Comparison of ENCODE assay signal across 8 cellular contexts in genomic region chrX:21985332-21985777, GRCh38. TPM values are rescaled to one million over a fixed set of nuclear protein-coding genes. Genes with fewer than 3 reads are reported as not detected.
A peak's percentile ranks its signal among the peaks of the same experiment; 100 is the strongest.
DNase-seq lines count a peak whose midpoint lies in the region; ATAC-seq, FAIRE-seq and TF ChIP-seq lines count a peak whose summit lies in the region.

No MANE protein-coding gene starts in this region.

- no peak overlapping the region for H3K4me3 Mint-ChIP-seq in activated CD8-positive, alpha-beta T cell treated with anti-CD3 and anti-CD28 coated beads, Interleukin-2, amount 10 ng/mL, durations not matched to agents 7 days and 5 days
- no peak overlapping the region for H3K4me3 Mint-ChIP-seq in effector memory CD8-positive, alpha-beta T cell
- no peak overlapping the region for H3K4me3 Mint-ChIP-seq in mesothelial cell of epicardium

- H3K27me3 ChIP-seq in HL-60 (ENCODE audit: insufficient read depth, poor library complexity, severe bottlenecking): no peaks in the 10 kb centered on the region

- TF ChIP-seq CTCF in D721Med (IDR thresholded peaks at IDR 0.05; ENCODE audit: insufficient read depth, missing control alignments) (peak; percentile 80), HL-60 (IDR thresholded peaks at IDR 0.05; ENCODE audit: insufficient read depth, low read length) (peak; percentile 78), mesothelial cell of epicardium (IDR thresholded peaks at IDR 0.05; ENCODE audit: unreplicated experiment) (peak; percentile 94)

- H3K27ac Mint-ChIP-seq in activated CD8-positive, alpha-beta T cell treated with anti-CD3 and anti-CD28 coated beads, Interleukin-2, amount 10 ng/mL, durations not matched to agents 7 days and 5 days: no peak overlapping the region
- H3K27ac Mint-ChIP-seq in effector memory CD8-positive, alpha-beta T cell: no peak overlapping the region
- H3K27ac Mint-ChIP-seq in mesothelial cell of epicardium: peak overlapping the region; percentile 7

- H3K27ac ChIP-seq in HL-60 (replicated peaks): no peak overlapping the region

- FAIRE-seq in D721Med (lab: Jason Lieb, UNC): peak; percentile 96

- ATAC-seq in GM21381 (IDR thresholded peaks at IDR 0.05; ENCODE audit: unreplicated experiment): peak; percentile 75
- peak; percentile 87 for ATAC-seq in activated CD8-positive, alpha-beta T cell treated with anti-CD3 and anti-CD28 coated beads, Interleukin-2, amount 10 ng/mL, durations not matched to agents 7 days and 5 days
- peak; percentile 100 for ATAC-seq in effector memory CD8-positive, alpha-beta T cell (replicated peaks)

- no peaks in the 10 kb centered on the region for H3K9me3 Mint-ChIP-seq in activated CD8-positive, alpha-beta T cell treated with anti-CD3 and anti-CD28 coated beads, Interleukin-2, amount 10 ng/mL, durations not matched to agents 7 days and 5 days (ENCODE audit: insufficient read depth)
- H3K9me3 Mint-ChIP-seq in effector memory CD8-positive, alpha-beta T cell: no peaks in the 10 kb centered on the region
- peaks cover 2% of the 10 kb centered on the region for H3K9me3 Mint-ChIP-seq in mesothelial cell of epicardium

- no peaks in the 10 kb centered on the region for H3K27me3 Mint-ChIP-seq in activated CD8-positive, alpha-beta T cell treated with anti-CD3 and anti-CD28 coated beads, Interleukin-2, amount 10 ng/mL, durations not matched to agents 7 days and 5 days (ENCODE audit: low read depth)
- H3K27me3 Mint-ChIP-seq in effector memory CD8-positive, alpha-beta T cell: no peaks in the 10 kb centered on the region
- no peaks in the 10 kb centered on the region for H3K27me3 Mint-ChIP-seq in mesothelial cell of epicardium (ENCODE audit: low read depth)

- peak; percentile 31 for DNase-seq in D721Med (ENCODE audit: insufficient read length, low spot score)
- peak; percentile 55 to 75 for DNase-seq in HL-60 (ENCODE audit: low read depth in 1 of 2, low spot score in 1 of 2)
- DNase-seq in NCI-H82 treated with DMSO at 0.1 percent for 48 hours (lab: John Stamatoyannopoulos, UW; ENCODE audit: unreplicated experiment): peak; percentile 64
- DNase-seq in activated CD8-positive, alpha-beta T cell treated with anti-CD3 and anti-CD28 coated beads, Interleukin-2, amount 10 ng/mL, durations not matched to agents 7 days and 5 days: peak; percentile 74
- DNase-seq in effector memory CD8-positive, alpha-beta T cell: peak; percentile 47 to 70 (median 51)
- DNase-seq in mesothelial cell of epicardium (ENCODE audit: low spot score in 2 of 2, unreplicated experiment in 2 of 2): peak in 1 of 2 experiments; percentile 75
- peak; percentile 29 to 32 for DNase-seq in stimulated activated CD8-positive, alpha-beta memory T cell treated with anti-CD3 and anti-CD28 coated beads, Interleukin-7, amount 100 ng/mL, for 1 hour (ENCODE audit: low read depth in 2 of 2)

- POLR2A ChIA-PET in activated CD8-positive, alpha-beta T cell treated with anti-CD3 and anti-CD28 coated beads, Interleukin-2, amount 10 ng/mL, durations not matched to agents 7 days and 5 days (lab: Charles Lee): no interaction called here

- CTCF ChIA-PET in activated CD8-positive, alpha-beta T cell treated with anti-CD3 and anti-CD28 coated beads, Interleukin-2, amount 10 ng/mL, durations not matched to agents 7 days and 5 days (lab: Charles Lee): interaction anchor here (0.8 to 2.7 kb wide), 35 partner anchors 9 to 1917 kb away, joined by 3 to 36 read pairs (median 4); partner anchors contain the start of gene MBTPS2

- H3K4me1 Mint-ChIP-seq in activated CD8-positive, alpha-beta T cell treated with anti-CD3 and anti-CD28 coated beads, Interleukin-2, amount 10 ng/mL, durations not matched to agents 7 days and 5 days (ENCODE audit: low read depth): peaks cover 11% of the 10 kb centered on the region
- no peaks in the 10 kb centered on the region for H3K4me1 Mint-ChIP-seq in effector memory CD8-positive, alpha-beta T cell (ENCODE audit: low read depth in 2 of 2)
- peaks cover 14% of the 10 kb centered on the region for H3K4me1 Mint-ChIP-seq in mesothelial cell of epicardium

- no peak overlapping the region for H3K4me3 ChIP-seq in HL-60 (replicated peaks; ENCODE audit: insufficient read depth, low read length)

- H3K36me3 Mint-ChIP-seq in activated CD8-positive, alpha-beta T cell treated with anti-CD3 and anti-CD28 coated beads, Interleukin-2, amount 10 ng/mL, durations not matched to agents 7 days and 5 days (ENCODE audit: low read depth): peaks cover 26% of the 10 kb centered on the region
- peaks cover 12% of the 10 kb centered on the region for H3K36me3 Mint-ChIP-seq in effector memory CD8-positive, alpha-beta T cell (ENCODE audit: insufficient read depth)
- peaks cover 24% of the 10 kb centered on the region for H3K36me3 Mint-ChIP-seq in mesothelial cell of epicardium

RNA-seq across cellular contexts. Expression of gene SMS, which starts 44.8 kb away (rescaled TPM):
- 10 to 100 TPM; 89.0 to 91.8 TPM for total RNA-seq in activated CD8-positive, alpha-beta T cell treated with anti-CD3 and anti-CD28 coated beads, Interleukin-2, amount 10 ng/mL, durations not matched to agents 7 days and 5 days
- 172 to 176 TPM (median 174 TPM) in 3 replicates for total RNA-seq in mesothelial cell of epicardium

RNA-seq across cellular contexts. Expression of gene PHEX, which starts 46.8 kb away (rescaled TPM):
- under 1 TPM; 0.16 to 0.24 TPM for total RNA-seq in activated CD8-positive, alpha-beta T cell treated with anti-CD3 and anti-CD28 coated beads, Interleukin-2, amount 10 ng/mL, durations not matched to agents 7 days and 5 days
- total RNA-seq in mesothelial cell of epicardium: 0.70 to 1.2 TPM (median 0.96 TPM) in 3 replicates
